31 cellular contexts compared by ENCODE assay signal in genomic region chr16:54142787-54143186, GRCh38.
"Had no signal": no experiment of that assay in that cellular context is flagged by ENCODE, and none has a peak within 500 bp of the region (broad histone marks: within the 10 kb centered on the region; RNA-seq: fewer than 3 reads in every experiment).

No MANE protein-coding gene starts in this region.

- H3K4me3 Mint-ChIP-seq: naive thymus-derived CD4-positive, alpha-beta T cell; natural killer cell treated with Interleukin-12 subunit alpha and Interleukin-12 subunit beta and Interleukin-15 and Interleukin-18, amount 100 ng/mL, for 72 hours; stimulated activated memory B cell treated with anti-CD40 and anti-IgM and Interleukin-4, amounts not matched to agents 10 μg/mL and 1 μg/mL and 100 μg/mL, for 72 hours; stimulated activated naive CD8-positive, alpha-beta T cell treated with anti-CD3 and anti-CD28 coated beads, Interleukin-15, amount 100 ng/mL, for 72 hours had no signal

- H3K9me3 ChIP-seq: lower lobe of right lung, pancreas, prostate gland, testis, thyroid gland, transverse colon, upper lobe of left lung, vagina had no signal

- H3K9me3 Mint-ChIP-seq: natural killer cell treated with Interleukin-12 subunit alpha and Interleukin-12 subunit beta and Interleukin-15 and Interleukin-18, amount 100 ng/mL, for 72 hours; stimulated activated memory B cell treated with anti-CD40 and anti-IgM and Interleukin-4, amounts not matched to agents 10 μg/mL and 1 μg/mL and 100 μg/mL, for 72 hours; stimulated activated naive CD8-positive, alpha-beta T cell treated with anti-CD3 and anti-CD28 coated beads, Interleukin-15, amount 100 ng/mL, for 72 hours had no signal

- H3K36me3 Mint-ChIP-seq: naive thymus-derived CD4-positive, alpha-beta T cell; natural killer cell treated with Interleukin-12 subunit alpha and Interleukin-12 subunit beta and Interleukin-15 and Interleukin-18, amount 100 ng/mL, for 72 hours; stimulated activated memory B cell treated with anti-CD40 and anti-IgM and Interleukin-4, amounts not matched to agents 10 μg/mL and 1 μg/mL and 100 μg/mL, for 72 hours had no signal

- H3K4me1 ChIP-seq: lower lobe of right lung, pancreas, prostate gland, sigmoid colon, testis, thyroid gland, transverse colon, upper lobe of left lung, vagina had no signal

- ATAC-seq: left cardiac atrium; left lobe of liver; lower lobe of right lung; naive thymus-derived CD4-positive, alpha-beta T cell; natural killer cell treated with Interleukin-12 subunit alpha and Interleukin-12 subunit beta and Interleukin-15 and Interleukin-18, amount 100 ng/mL, for 72 hours; pancreas; right cardiac atrium; stimulated activated memory B cell treated with anti-CD40 and anti-IgM and Interleukin-4, amounts not matched to agents 10 μg/mL and 1 μg/mL and 100 μg/mL, for 72 hours; stimulated activated naive CD8-positive, alpha-beta T cell treated with anti-CD3 and anti-CD28 coated beads, Interleukin-15, amount 100 ng/mL, for 72 hours had no signal

- H3K4me2 ChIP-seq: smooth muscle cell had no signal

- H3K4me3 ChIP-seq: lower lobe of right lung, pancreas, prostate gland, sigmoid colon, smooth muscle cell, testis, thyroid gland, transverse colon, upper lobe of left lung, vagina had no signal

- H3K36me3 ChIP-seq: lower lobe of right lung, pancreas, prostate gland, sigmoid colon, thyroid gland, transverse colon, upper lobe of left lung, vagina had no signal

- H3K27ac Mint-ChIP-seq: naive thymus-derived CD4-positive, alpha-beta T cell; natural killer cell treated with Interleukin-12 subunit alpha and Interleukin-12 subunit beta and Interleukin-15 and Interleukin-18, amount 100 ng/mL, for 72 hours; stimulated activated memory B cell treated with anti-CD40 and anti-IgM and Interleukin-4, amounts not matched to agents 10 μg/mL and 1 μg/mL and 100 μg/mL, for 72 hours had no signal

- H3K4me1 Mint-ChIP-seq: stimulated activated memory B cell treated with anti-CD40 and anti-IgM and Interleukin-4, amounts not matched to agents 10 μg/mL and 1 μg/mL and 100 μg/mL, for 72 hours; stimulated activated naive CD8-positive, alpha-beta T cell treated with anti-CD3 and anti-CD28 coated beads, Interleukin-15, amount 100 ng/mL, for 72 hours had no signal

- H3K27ac ChIP-seq: lower lobe of right lung, pancreas, prostate gland, sigmoid colon, testis, thyroid gland, transverse colon, upper lobe of left lung, vagina had no signal

- DNase-seq: hypothalamus; islet precursor cell; kidney glomerular epithelial cell; left cardiac atrium; lower lobe of right lung; mammary epithelial cell; mesenchymal stem cell; naive thymus-derived CD4-positive, alpha-beta T cell; nucleus accumbens; pancreas; posterior cingulate gyrus; retina; right cardiac atrium; sigmoid colon; stimulated activated CD4-positive, alpha-beta T cell treated with anti-CD3 and anti-CD28 coated beads, Interleukin-1b, Interleukin-23, amount 100 ng/mL, for 48 hours; stimulated activated CD4-positive, alpha-beta T cell treated with anti-CD3 and anti-CD28 coated beads, Interleukin-2, amount 100 ng/mL, for 48 hours; stimulated activated CD4-positive, alpha-beta T cell treated with anti-CD3 and anti-CD28 coated beads, Interleukin-4, amount 100 ng/mL, for 4 hours; stimulated activated CD8-positive, alpha-beta memory T cell treated with anti-CD3 and anti-CD28 coated beads, Interleukin-4, amount 100 ng/mL, for 48 hours; stimulated activated naive CD4-positive, alpha-beta T cell treated with Interleukin-2 at 50 U/mL for 16 hours; stimulated activated naive CD8-positive, alpha-beta T cell treated with anti-CD3 and anti-CD28 coated beads, Interleukin-15, amount 100 ng/mL, for 72 hours; substantia nigra; testis; thyroid gland; transverse colon; upper lobe of left lung had no signal

- H3K27me3 ChIP-seq: pancreas, sigmoid colon, testis, thyroid gland, transverse colon, upper lobe of left lung, vagina had no signal
